10 cellular contexts compared by ENCODE assay signal in genomic region chr20:19073584-19074198, GRCh38.
DNase-seq lines count a peak whose midpoint lies in the region; ATAC-seq and TF ChIP-seq lines count a peak whose summit lies in the region.
"Had no signal": no experiment of that assay in that cellular context is flagged by ENCODE, and none has a peak within 500 bp of the region (broad histone marks: within the 10 kb centered on the region; RNA-seq: fewer than 3 reads in every experiment).

No MANE protein-coding gene starts in this region.

- TF ChIP-seq POLR2A in adrenal gland (IDR thresholded peaks at IDR 0.05) (no peak), Peyer's patch (IDR thresholded peaks at IDR 0.05) (no peak)

- H3K27me3 ChIP-seq in adrenal gland (no peaks in the 10 kb centered on the region), neuronal stem cell (ENCODE audit: control insufficient read depth in 3 of 3, insufficient read depth in 3 of 3, low read depth in 1 of 3, low read length in 3 of 3) (no peaks in the 10 kb centered on the region), aorta (ENCODE audit: control insufficient read depth in 1 of 2, insufficient read depth in 2 of 2, low read length in 1 of 2) (no peaks in the 10 kb centered on the region), Peyer's patch (no peaks in the 10 kb centered on the region)

- H3K9me3 ChIP-seq in adrenal gland (replicated peaks in 1 of 3) (no peaks in the 10 kb centered on the region), neuronal stem cell (replicated peaks in 1 of 2; ENCODE audit: control insufficient read depth in 2 of 2, insufficient read depth in 1 of 2, low read depth in 1 of 2, low read length in 2 of 2) (no peaks in the 10 kb centered on the region), aorta (ENCODE audit: control insufficient read depth, low read length) (no peaks in the 10 kb centered on the region), Peyer's patch (no peaks in the 10 kb centered on the region)

- H3K4me3 ChIP-seq in adrenal gland = no peak overlapping the region
- H3K4me3 ChIP-seq in neuronal stem cell (ENCODE audit: low read length in 2 of 2) = no peak overlapping the region
- no peak overlapping the region for H3K4me3 ChIP-seq in aorta (ENCODE audit: low read length in 2 of 2)
- no peak overlapping the region for H3K4me3 ChIP-seq in Peyer's patch

- H3K4ac ChIP-seq in neuronal stem cell (ENCODE audit: low read length) = no peak overlapping the region

- DNase-seq in DMS53 (lab: John Stamatoyannopoulos, UW) (peak; percentile 50), DMS53 treated with DMSO at 0.1 percent for 48 hours (lab: John Stamatoyannopoulos, UW; ENCODE audit: unreplicated experiment) (no peak), KBM-7 (peak; percentile 11), adrenal gland (peak in 2 of 7 donors; percentile 4 to 32), neuronal stem cell (ENCODE audit: low spot score) (peak; percentile 9), AG08395 (ENCODE audit: low spot score) (no peak), aorta (no peak), Peyer's patch (no peak)
- DNase-seq: effector CD4-positive, alpha-beta T cell; stimulated activated CD8-positive, alpha-beta memory T cell treated with anti-CD3 and anti-CD28 coated beads, Interleukin-4, amount 100 ng/mL, for 48 hours had no signal

- H2BK5ac ChIP-seq in neuronal stem cell (ENCODE audit: low read length) = no peak overlapping the region

- peak in 4 of 6 experiments; percentile 13 to 32 (median 23) for TF ChIP-seq CTCF in adrenal gland (IDR thresholded peaks at IDR 0.05)
- TF ChIP-seq CTCF in Peyer's patch (IDR thresholded peaks at IDR 0.05) = peak in 3 of 6 experiments; percentile 9 to 45 (median 38)

- no peak overlapping the region for H2AK5ac ChIP-seq in neuronal stem cell (ENCODE audit: low read depth, low read length)

- H2BK15ac ChIP-seq in neuronal stem cell (ENCODE audit: low read length) = no peak overlapping the region

- H3K36me3 ChIP-seq in adrenal gland (replicated peaks in 1 of 2) = no peaks in the 10 kb centered on the region
- H3K36me3 ChIP-seq in neuronal stem cell (replicated peaks in 1 of 2; ENCODE audit: control insufficient read depth in 2 of 2, insufficient read depth in 2 of 2, low read length in 2 of 2) = no peaks in the 10 kb centered on the region
- H3K36me3 ChIP-seq in aorta (ENCODE audit: control insufficient read depth in 1 of 2, insufficient read depth in 2 of 2, low read length in 1 of 2) = no peaks in the 10 kb centered on the region
- no peaks in the 10 kb centered on the region for H3K36me3 ChIP-seq in Peyer's patch

- no peaks in the 10 kb centered on the region for H3K4me1 ChIP-seq in adrenal gland (replicated peaks in 1 of 2)
- peaks cover 0 to 2% of the 10 kb centered on the region in 2 donors for H3K4me1 ChIP-seq in neuronal stem cell (ENCODE audit: control insufficient read depth in 2 of 2, insufficient read depth in 1 of 2, low read depth in 1 of 2, low read length in 2 of 2)
- H3K4me1 ChIP-seq in aorta (ENCODE audit: control insufficient read depth in 1 of 2, insufficient read depth in 2 of 2, low read length in 2 of 2) = no peaks in the 10 kb centered on the region
- H3K4me1 ChIP-seq in Peyer's patch = no peaks in the 10 kb centered on the region

- no peak overlapping the region for H3K9ac ChIP-seq in neuronal stem cell (ENCODE audit: low read depth, low read length, poor library complexity)

- no peak overlapping the region for H2AFZ ChIP-seq in neuronal stem cell (ENCODE audit: low read length)

- no peak overlapping the region for H3K23ac ChIP-seq in neuronal stem cell (ENCODE audit: low read depth, low read length, poor library complexity)

- H2BK120ac ChIP-seq in neuronal stem cell (ENCODE audit: low read depth, low read length) = no peak overlapping the region

- in situ Hi-C loops in KBM-7 (cut with MboI; ENCODE audit: low pct_unique_long_range_greater_than_20kb, low sequenced_read_pairs) = no loop called here

- no peaks in the 10 kb centered on the region for H3K79me1 ChIP-seq in neuronal stem cell (ENCODE audit: low read depth, low read length)

- no peak for ATAC-seq in aorta (ENCODE audit: low FRiP score)

- no peak overlapping the region for H3K14ac ChIP-seq in neuronal stem cell (ENCODE audit: low read length)

- no peak overlapping the region for H3K4me2 ChIP-seq in neuronal stem cell (ENCODE audit: insufficient read depth, low read length, poor library complexity, severe bottlenecking)

- H3K27ac ChIP-seq in adrenal gland (no peak overlapping the region), neuronal stem cell (replicated peaks; ENCODE audit: low read length) (no peak overlapping the region), aorta (ENCODE audit: low read depth in 1 of 2, low read length in 2 of 2) (no peak overlapping the region), Peyer's patch (no peak overlapping the region)

- intact Hi-C loops in adrenal gland (cut with DNase I) (no loop called here), aorta (cut with DNase I) (no loop called here)

- WGBS in adrenal gland, 4 donors = 47 to 64% (median 51%) methylated on average over 2 of the region's 2 CpGs
- WGBS in neuronal stem cell (ENCODE audit: extremely low coverage in 2 of 2, insufficient read length in 2 of 2, insufficient replicate concordance in 1 of 2), 2 donors = no CpG with 5 or more reads among the region's 2 CpGs
- 55% methylated on average over 2 of the region's 2 CpGs for WGBS in aorta, 2 donors

- no peak overlapping the region for H2BK12ac ChIP-seq in neuronal stem cell (ENCODE audit: low read length)

- H3K18ac ChIP-seq in neuronal stem cell (ENCODE audit: low read length) = no peak overlapping the region

- H4K8ac ChIP-seq in neuronal stem cell (ENCODE audit: low read depth, low read length) = no peak overlapping the region

- no peak overlapping the region for H4K91ac ChIP-seq in neuronal stem cell (ENCODE audit: low read depth, low read length, poor library complexity)

Comparison
In these comparisons a context has a peak if more than half of its experiments do, and no peak if none do; other contexts are left out.
1. DNase-seq: peak in DMS53 (single experiment), KBM-7 (single experiment) and neuronal stem cell (single experiment); none in DMS53 treated with DMSO at 0.1 percent for 48 hours (single experiment), AG08395 (single experiment), aorta (0 of 2) and Peyer's patch (0 of 3).